Comparison of ENCODE assay signal across 8 cellular contexts in the genomic region with DNA sequence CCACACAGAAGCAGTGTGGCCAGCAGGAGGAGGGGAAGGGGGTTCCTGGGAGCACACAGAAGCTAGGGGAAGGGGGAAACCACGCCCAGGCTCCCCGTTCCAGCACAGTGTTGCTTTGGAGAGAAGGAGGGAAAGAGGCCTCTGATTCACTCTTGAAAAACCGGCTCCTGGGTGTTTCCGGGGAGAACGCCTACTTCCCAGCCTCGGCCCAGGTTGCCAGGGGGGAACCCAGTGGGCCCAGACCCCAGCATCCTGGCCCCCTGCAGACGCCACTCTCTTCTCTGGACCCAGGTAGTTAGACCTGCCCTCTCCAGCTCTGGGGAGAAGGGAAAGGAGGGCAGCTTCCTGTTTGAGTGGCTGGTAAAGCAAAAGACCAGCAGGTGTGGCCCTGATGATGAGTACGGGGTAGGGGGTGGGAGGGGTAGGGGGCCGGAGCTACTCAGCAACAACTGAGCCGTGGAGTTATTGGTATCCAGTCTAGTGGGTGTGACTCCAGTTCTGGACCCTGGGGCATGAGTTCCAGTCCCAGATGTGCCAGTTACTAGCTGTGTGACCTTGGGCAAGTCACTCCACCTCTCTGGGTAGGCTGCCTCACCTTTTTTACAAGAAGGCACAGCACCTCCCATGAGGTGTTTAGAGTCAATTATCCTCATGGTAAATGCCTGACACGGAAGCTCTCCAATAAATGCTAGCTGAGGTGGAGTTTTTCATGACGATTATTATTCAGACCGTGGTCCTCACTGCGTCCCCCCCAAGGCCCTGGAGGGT. TPM values are rescaled to one million over a fixed set of nuclear protein-coding genes. Genes with fewer than 3 reads are reported as not detected.
DNase-seq lines count a peak whose midpoint lies in the region; TF ChIP-seq lines count a peak whose summit lies in the region.

No MANE protein-coding gene starts in this region.

- in situ Hi-C loops in ACHN (cut with HindIII; ENCODE audit: low pct_ligation_motif_present, low pct_unique_long_range_greater_than_20kb, low sequenced_read_pairs) = no loop called here

- no peaks in the 10 kb centered on the region for H3K27me3 ChIP-seq in SJCRH30

- no peak overlapping the region for H3K27ac ChIP-seq in SJCRH30

- H3K4me1 ChIP-seq in SJCRH30 = no peaks in the 10 kb centered on the region

- H3K9me3 ChIP-seq in SJCRH30 (replicated peaks) = no peaks in the 10 kb centered on the region

- H3K4me3 ChIP-seq in SJCRH30 (peak overlapping the region; percentile 62), fibroblast of villous mesenchyme (ENCODE audit: low read depth, low read length) (peak overlapping the region; percentile 83), retinal pigment epithelial cell (ENCODE audit: low read length) (peak overlapping the region; percentile 93)

- H3K36me3 ChIP-seq in SJCRH30 = peaks cover 5% of the 10 kb centered on the region

- DNase-seq in GM03348 (ENCODE audit: low spot score) (peak; percentile 46), SJCRH30 (no peak), fibroblast of villous mesenchyme (ENCODE audit: low read depth) (no peak), retinal pigment epithelial cell (ENCODE audit: low read depth) (no peak), HCEC 1CT (no peak), ACHN (no peak), GM19240 (ENCODE audit: insufficient read length, low spot score) (no peak), RPMI8226 (no peak)

- no peak for TF ChIP-seq CTCF in fibroblast of villous mesenchyme (IDR thresholded peaks at IDR 0.05; ENCODE audit: insufficient read depth, low read depth, low read length)
- TF ChIP-seq CTCF in retinal pigment epithelial cell (conservative IDR thresholded peaks at IDR 0.05; ENCODE audit: low read depth, low read length) = no peak

RNA-seq across cellular contexts. Expression of gene GIPC1, which starts 0.8 kb away (rescaled TPM):
- 67.4 and 71.1 TPM in 2 replicates for total RNA-seq in SJCRH30 (2014; rRNA removed; shearing (Covaris generic))
- total RNA-seq in fibroblast of villous mesenchyme = 155 and 169 TPM in 2 replicates

RNA-seq across cellular contexts. Expression of gene PTGER1, which starts 19.9 kb away (rescaled TPM):
- 1.2 and 1.7 TPM in 2 replicates for total RNA-seq in SJCRH30 (2014; rRNA removed; shearing (Covaris generic))
- 2.6 and 3.9 TPM in 2 replicates for total RNA-seq in fibroblast of villous mesenchyme

RNA-seq across cellular contexts. Expression of gene DNAJB1, which starts 23.1 kb away (rescaled TPM):
- total RNA-seq in SJCRH30 (2014; rRNA removed; shearing (Covaris generic)) = 166 and 178 TPM in 2 replicates
- 78.0 and 99.3 TPM in 2 replicates for total RNA-seq in fibroblast of villous mesenchyme

RNA-seq across cellular contexts. Expression of gene TECR, which starts 34.3 kb away (rescaled TPM):
- 188 and 189 TPM in 2 replicates for total RNA-seq in SJCRH30 (2014; rRNA removed; shearing (Covaris generic))
- total RNA-seq in fibroblast of villous mesenchyme = 27.4 and 32.0 TPM in 2 replicates
